Comparison of ENCODE assay signal across 1 cellular context in the genomic region with DNA sequence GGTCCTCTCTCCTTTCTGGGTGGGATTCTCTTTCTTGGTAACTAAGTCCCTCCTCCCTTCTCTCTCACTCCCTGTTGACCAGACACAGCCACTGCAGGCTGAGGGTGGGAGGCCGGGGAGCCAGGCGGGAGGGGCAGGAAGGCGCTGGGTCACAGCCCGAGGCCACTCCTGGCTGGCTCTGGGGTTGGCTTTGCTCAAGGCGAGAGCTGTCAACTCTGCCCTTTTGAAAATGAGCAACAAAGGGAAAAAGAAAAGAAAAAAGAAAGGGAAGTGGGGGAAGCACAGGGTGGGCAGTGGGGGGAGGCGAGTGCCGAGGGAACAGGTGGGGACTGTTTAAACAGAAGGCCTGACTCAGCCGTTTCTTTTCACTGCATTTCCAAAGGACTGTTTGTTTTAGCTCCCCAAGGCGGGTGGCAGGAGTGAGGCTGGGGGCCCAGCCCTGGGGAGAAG.
A peak's percentile ranks its signal among the peaks of the same experiment; 100 is the strongest.
TF ChIP-seq lines count a peak whose summit lies in the region.

No MANE protein-coding gene starts in this region.

TF ChIP-seq in WTC11, 78 proteins besides CTCF, POLR2A, EP300 and RAD21 (continued from another document and continues in another):
- TF ChIP-seq, protein P1, sequence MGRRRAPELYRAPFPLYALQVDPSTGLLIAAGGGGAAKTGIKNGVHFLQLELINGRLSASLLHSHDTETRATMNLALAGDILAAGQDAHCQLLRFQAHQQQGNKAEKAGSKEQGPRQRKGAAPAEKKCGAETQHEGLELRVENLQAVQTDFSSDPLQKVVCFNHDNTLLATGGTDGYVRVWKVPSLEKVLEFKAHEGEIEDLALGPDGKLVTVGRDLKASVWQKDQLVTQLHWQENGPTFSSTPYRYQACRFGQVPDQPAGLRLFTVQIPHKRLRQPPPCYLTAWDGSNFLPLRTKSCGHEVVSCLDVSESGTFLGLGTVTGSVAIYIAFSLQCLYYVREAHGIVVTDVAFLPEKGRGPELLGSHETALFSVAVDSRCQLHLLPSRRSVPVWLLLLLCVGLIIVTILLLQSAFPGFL (CRISPR knock-in tag; IDR thresholded peaks at IDR 0.05; ENCODE audit: borderline replicate concordance), result no peak
- TF ChIP-seq ZNF671 (CRISPR knock-in tag; IDR thresholded peaks at IDR 0.05) (no peak), ZNF219 (CRISPR knock-in tag; IDR thresholded peaks at IDR 0.05; ENCODE audit: borderline replicate concordance) (no peak), CBFB (CRISPR knock-in tag; IDR thresholded peaks at IDR 0.05; ENCODE audit: low read depth) (no peak), RELA (CRISPR knock-in tag; IDR thresholded peaks at IDR 0.05; ENCODE audit: borderline replicate concordance) (no peak), SMAD3 (CRISPR knock-in tag; IDR thresholded peaks at IDR 0.05; ENCODE audit: borderline replicate concordance) (no peak), TCF7 (CRISPR knock-in tag; IDR thresholded peaks at IDR 0.05; ENCODE audit: low read depth) (no peak), ZNF425 (CRISPR knock-in tag; conservative IDR thresholded peaks at IDR 0.05) (no peak), NR3C1 (CRISPR knock-in tag; conservative IDR thresholded peaks at IDR 0.05; ENCODE audit: low read depth) (no peak), ZNF232 (CRISPR knock-in tag; IDR thresholded peaks at IDR 0.05) (0 out of 2 replicates have a peak, but pooled peaks have one; percentile 43), FOXK1 (CRISPR knock-in tag; IDR thresholded peaks at IDR 0.05) (no peak; the same call in 1 of the 2 replicates), NFYB (CRISPR knock-in tag; conservative IDR thresholded peaks at IDR 0.05; ENCODE audit: low read depth) (no peak), ZNF423 (CRISPR knock-in tag; IDR thresholded peaks at IDR 0.05) (peak; percentile 57), TEAD4 (CRISPR knock-in tag; IDR thresholded peaks at IDR 0.05) (no peak), FOXP1 (CRISPR knock-in tag; IDR thresholded peaks at IDR 0.05; ENCODE audit: borderline replicate concordance) (no peak), ZNF532 (CRISPR knock-in tag; IDR thresholded peaks at IDR 0.05; ENCODE audit: borderline replicate concordance) (no peak), ETV6 (CRISPR knock-in tag; IDR thresholded peaks at IDR 0.05) (0 out of 2 replicates have a peak, but pooled peaks have one; percentile 51), KAT7 (CRISPR knock-in tag; IDR thresholded peaks at IDR 0.05; ENCODE audit: borderline replicate concordance) (no peak), USF2 (CRISPR knock-in tag; IDR thresholded peaks at IDR 0.05) (no peak), ZBTB21 (CRISPR knock-in tag; IDR thresholded peaks at IDR 0.05; ENCODE audit: borderline replicate concordance) (0 out of 2 replicates have a peak, but pooled peaks have one; percentile 19), JUN (CRISPR knock-in tag; IDR thresholded peaks at IDR 0.05) (no peak), ZBTB43 (CRISPR knock-in tag; IDR thresholded peaks at IDR 0.05) (no peak), CREM (CRISPR knock-in tag; IDR thresholded peaks at IDR 0.05) (no peak), MYBL2 (CRISPR knock-in tag; IDR thresholded peaks at IDR 0.05) (no peak), ZNF263 (CRISPR knock-in tag; IDR thresholded peaks at IDR 0.05; ENCODE audit: low read depth) (no peak), GABPB1 (CRISPR knock-in tag; IDR thresholded peaks at IDR 0.05) (no peak), NFE2L1 (CRISPR knock-in tag; IDR thresholded peaks at IDR 0.05) (peak; percentile 78; the same call in 1 of the 2 replicates)
- TF ChIP-seq, protein P2, sequence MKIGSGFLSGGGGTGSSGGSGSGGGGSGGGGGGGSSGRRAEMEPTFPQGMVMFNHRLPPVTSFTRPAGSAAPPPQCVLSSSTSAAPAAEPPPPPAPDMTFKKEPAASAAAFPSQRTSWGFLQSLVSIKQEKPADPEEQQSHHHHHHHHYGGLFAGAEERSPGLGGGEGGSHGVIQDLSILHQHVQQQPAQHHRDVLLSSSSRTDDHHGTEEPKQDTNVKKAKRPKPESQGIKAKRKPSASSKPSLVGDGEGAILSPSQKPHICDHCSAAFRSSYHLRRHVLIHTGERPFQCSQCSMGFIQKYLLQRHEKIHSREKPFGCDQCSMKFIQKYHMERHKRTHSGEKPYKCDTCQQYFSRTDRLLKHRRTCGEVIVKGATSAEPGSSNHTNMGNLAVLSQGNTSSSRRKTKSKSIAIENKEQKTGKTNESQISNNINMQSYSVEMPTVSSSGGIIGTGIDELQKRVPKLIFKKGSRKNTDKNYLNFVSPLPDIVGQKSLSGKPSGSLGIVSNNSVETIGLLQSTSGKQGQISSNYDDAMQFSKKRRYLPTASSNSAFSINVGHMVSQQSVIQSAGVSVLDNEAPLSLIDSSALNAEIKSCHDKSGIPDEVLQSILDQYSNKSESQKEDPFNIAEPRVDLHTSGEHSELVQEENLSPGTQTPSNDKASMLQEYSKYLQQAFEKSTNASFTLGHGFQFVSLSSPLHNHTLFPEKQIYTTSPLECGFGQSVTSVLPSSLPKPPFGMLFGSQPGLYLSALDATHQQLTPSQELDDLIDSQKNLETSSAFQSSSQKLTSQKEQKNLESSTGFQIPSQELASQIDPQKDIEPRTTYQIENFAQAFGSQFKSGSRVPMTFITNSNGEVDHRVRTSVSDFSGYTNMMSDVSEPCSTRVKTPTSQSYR (CRISPR knock-in tag; IDR thresholded peaks at IDR 0.05), result peak; percentile 83; the same call in 1 of the 2 replicates
- TF ChIP-seq, protein P3, sequence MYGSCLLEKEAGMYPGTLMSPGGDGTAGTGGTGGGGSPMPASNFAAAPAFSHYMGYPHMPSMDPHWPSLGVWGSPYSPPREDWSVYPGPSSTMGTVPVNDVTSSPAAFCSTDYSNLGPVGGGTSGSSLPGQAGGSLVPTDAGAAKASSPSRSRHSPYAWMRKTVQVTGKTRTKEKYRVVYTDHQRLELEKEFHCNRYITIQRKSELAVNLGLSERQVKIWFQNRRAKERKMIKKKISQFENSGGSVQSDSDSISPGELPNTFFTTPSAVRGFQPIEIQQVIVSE (CRISPR knock-in tag; IDR thresholded peaks at IDR 0.05; ENCODE audit: borderline replicate concordance), result no peak
- TF ChIP-seq, protein P4, sequence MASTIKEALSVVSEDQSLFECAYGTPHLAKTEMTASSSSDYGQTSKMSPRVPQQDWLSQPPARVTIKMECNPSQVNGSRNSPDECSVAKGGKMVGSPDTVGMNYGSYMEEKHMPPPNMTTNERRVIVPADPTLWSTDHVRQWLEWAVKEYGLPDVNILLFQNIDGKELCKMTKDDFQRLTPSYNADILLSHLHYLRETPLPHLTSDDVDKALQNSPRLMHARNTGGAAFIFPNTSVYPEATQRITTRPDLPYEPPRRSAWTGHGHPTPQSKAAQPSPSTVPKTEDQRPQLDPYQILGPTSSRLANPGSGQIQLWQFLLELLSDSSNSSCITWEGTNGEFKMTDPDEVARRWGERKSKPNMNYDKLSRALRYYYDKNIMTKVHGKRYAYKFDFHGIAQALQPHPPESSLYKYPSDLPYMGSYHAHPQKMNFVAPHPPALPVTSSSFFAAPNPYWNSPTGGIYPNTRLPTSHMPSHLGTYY (CRISPR knock-in tag; IDR thresholded peaks at IDR 0.05), result 0 out of 2 replicates have a peak, but pooled peaks have one; percentile 39
- TF ChIP-seq, protein P5, sequence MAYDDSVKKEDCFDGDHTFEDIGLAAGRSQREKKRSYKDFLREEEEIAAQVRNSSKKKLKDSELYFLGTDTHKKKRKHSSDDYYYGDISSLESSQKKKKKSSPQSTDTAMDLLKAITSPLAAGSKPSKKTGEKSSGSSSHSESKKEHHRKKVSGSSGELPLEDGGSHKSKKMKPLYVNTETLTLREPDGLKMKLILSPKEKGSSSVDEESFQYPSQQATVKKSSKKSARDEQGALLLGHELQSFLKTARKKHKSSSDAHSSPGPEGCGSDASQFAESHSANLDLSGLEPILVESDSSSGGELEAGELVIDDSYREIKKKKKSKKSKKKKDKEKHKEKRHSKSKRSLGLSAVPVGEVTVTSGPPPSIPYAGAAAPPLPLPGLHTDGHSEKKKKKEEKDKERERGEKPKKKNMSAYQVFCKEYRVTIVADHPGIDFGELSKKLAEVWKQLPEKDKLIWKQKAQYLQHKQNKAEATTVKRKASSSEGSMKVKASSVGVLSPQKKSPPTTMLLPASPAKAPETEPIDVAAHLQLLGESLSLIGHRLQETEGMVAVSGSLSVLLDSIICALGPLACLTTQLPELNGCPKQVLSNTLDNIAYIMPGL (CRISPR knock-in tag; IDR thresholded peaks at IDR 0.05), result no peak
- TF ChIP-seq, protein P6, sequence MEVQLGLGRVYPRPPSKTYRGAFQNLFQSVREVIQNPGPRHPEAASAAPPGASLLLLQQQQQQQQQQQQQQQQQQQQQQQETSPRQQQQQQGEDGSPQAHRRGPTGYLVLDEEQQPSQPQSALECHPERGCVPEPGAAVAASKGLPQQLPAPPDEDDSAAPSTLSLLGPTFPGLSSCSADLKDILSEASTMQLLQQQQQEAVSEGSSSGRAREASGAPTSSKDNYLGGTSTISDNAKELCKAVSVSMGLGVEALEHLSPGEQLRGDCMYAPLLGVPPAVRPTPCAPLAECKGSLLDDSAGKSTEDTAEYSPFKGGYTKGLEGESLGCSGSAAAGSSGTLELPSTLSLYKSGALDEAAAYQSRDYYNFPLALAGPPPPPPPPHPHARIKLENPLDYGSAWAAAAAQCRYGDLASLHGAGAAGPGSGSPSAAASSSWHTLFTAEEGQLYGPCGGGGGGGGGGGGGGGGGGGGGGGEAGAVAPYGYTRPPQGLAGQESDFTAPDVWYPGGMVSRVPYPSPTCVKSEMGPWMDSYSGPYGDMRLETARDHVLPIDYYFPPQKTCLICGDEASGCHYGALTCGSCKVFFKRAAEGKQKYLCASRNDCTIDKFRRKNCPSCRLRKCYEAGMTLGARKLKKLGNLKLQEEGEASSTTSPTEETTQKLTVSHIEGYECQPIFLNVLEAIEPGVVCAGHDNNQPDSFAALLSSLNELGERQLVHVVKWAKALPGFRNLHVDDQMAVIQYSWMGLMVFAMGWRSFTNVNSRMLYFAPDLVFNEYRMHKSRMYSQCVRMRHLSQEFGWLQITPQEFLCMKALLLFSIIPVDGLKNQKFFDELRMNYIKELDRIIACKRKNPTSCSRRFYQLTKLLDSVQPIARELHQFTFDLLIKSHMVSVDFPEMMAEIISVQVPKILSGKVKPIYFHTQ (CRISPR knock-in tag; IDR thresholded peaks at IDR 0.05), result no peak
- TF ChIP-seq, protein P7, sequence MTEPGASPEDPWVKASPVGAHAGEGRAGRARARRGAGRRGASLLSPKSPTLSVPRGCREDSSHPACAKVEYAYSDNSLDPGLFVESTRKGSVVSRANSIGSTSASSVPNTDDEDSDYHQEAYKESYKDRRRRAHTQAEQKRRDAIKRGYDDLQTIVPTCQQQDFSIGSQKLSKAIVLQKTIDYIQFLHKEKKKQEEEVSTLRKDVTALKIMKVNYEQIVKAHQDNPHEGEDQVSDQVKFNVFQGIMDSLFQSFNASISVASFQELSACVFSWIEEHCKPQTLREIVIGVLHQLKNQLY (CRISPR knock-in tag; IDR thresholded peaks at IDR 0.05), result no peak
